ENCODE assay signal across 21 cellular contexts in the genomic region with DNA sequence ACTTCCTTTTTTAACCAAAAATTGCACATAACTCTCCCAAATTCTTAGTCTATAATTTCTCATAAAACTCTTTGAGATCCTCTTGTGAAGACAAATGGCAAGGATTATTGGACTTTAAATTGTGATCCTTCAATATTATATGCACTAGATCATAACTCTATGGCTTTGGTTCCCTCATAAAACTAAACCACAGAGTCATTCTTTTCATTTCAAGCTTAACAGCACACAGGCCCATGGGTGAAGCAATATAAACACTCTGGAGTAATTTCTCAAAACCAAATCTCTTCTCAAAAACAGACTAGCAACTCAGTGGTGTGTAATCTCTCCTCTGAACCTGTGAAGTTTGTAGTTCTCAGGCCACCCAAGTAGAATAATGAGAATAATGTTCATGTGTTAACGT.
A peak's percentile ranks its signal among the peaks of the same experiment; 100 is the strongest.
DNase-seq lines count a peak whose midpoint lies in the region; TF ChIP-seq lines count a peak whose summit lies in the region.
"Had no signal": no experiment of that assay in that cellular context is flagged by ENCODE, and none has a peak within 500 bp of the region (broad histone marks: within the 10 kb centered on the region; RNA-seq: fewer than 3 reads in every experiment).

No MANE protein-coding gene starts in this region.

- H3K4me2 ChIP-seq in smooth muscle cell = peak overlapping the region; percentile 34
- H3K4me2 ChIP-seq: BLaER1 treated with 17β-estradiol and CSF1 and Interleukin-3, amounts not matched to agents 10 nM and 100 nM; GM23338 had no signal

- TF ChIP-seq CTCF in fibroblast of villous mesenchyme (IDR thresholded peaks at IDR 0.05; ENCODE audit: insufficient read depth, low read depth, low read length) (no peak), smooth muscle cell (IDR thresholded peaks at IDR 0.05; ENCODE audit: borderline replicate concordance, insufficient read depth, poor library complexity, severe bottlenecking) (no peak)

- H3K79me2 ChIP-seq in smooth muscle cell (ENCODE audit: low read depth) = peaks cover 99% of the 10 kb centered on the region

- peaks cover 17% of the 10 kb centered on the region for H3K4me1 ChIP-seq in smooth muscle cell (ENCODE audit: low read depth)
- H3K4me1 ChIP-seq: BLaER1 treated with 17β-estradiol and CSF1 and Interleukin-3, amounts not matched to agents 10 nM and 100 nM; prostate gland; upper lobe of left lung had no signal

- no peak overlapping the region for H3K4me3 ChIP-seq in SK-N-MC
- no peak overlapping the region for H3K4me3 ChIP-seq in fibroblast of villous mesenchyme (ENCODE audit: low read depth, low read length)
- no peak overlapping the region for H3K4me3 ChIP-seq in smooth muscle cell
- H3K4me3 ChIP-seq: BLaER1 treated with 17β-estradiol and CSF1 and Interleukin-3, amounts not matched to agents 10 nM and 100 nM; GM23338; prostate gland; stomach; upper lobe of left lung had no signal

- WGBS in smooth muscle cell (ENCODE audit: low lambda C conversion rate) = 6% methylated on average over 1 of the region's 1 CpG

- intact Hi-C loops in posterior vena cava (cut with DNase I) = no loop called here

- H4K20me1 ChIP-seq in smooth muscle cell (ENCODE audit: low read depth) = peaks cover 100% of the 10 kb centered on the region
- H4K20me1 ChIP-seq: BLaER1 treated with 17β-estradiol and CSF1 and Interleukin-3, amounts not matched to agents 10 nM and 100 nM had no signal

- H3K9me3 ChIP-seq in SK-N-MC (ENCODE audit: low read depth, low read length) (no peaks in the 10 kb centered on the region), smooth muscle cell (replicated peaks; ENCODE audit: low read depth) (no peaks in the 10 kb centered on the region)
- H3K9me3 ChIP-seq: BLaER1 treated with 17β-estradiol and CSF1 and Interleukin-3, amounts not matched to agents 10 nM and 100 nM; prostate gland; stomach; upper lobe of left lung had no signal

- no peaks in the 10 kb centered on the region for H3K36me3 ChIP-seq in SK-N-MC (ENCODE audit: insufficient read depth, low read length)
- H3K36me3 ChIP-seq in smooth muscle cell (ENCODE audit: low read depth) = no peaks in the 10 kb centered on the region
- H3K36me3 ChIP-seq: BLaER1 treated with 17β-estradiol and CSF1 and Interleukin-3, amounts not matched to agents 10 nM and 100 nM; prostate gland; stomach; upper lobe of left lung had no signal

- H3F3A ChIP-seq in smooth muscle cell (ENCODE audit: low read depth) = peaks cover 48% of the 10 kb centered on the region

- H3K9ac ChIP-seq in SK-N-MC (ENCODE audit: insufficient read length) (no peak overlapping the region), smooth muscle cell (ENCODE audit: low read depth) (no peak overlapping the region)
- H3K9ac ChIP-seq: BLaER1 treated with 17β-estradiol and CSF1 and Interleukin-3, amounts not matched to agents 10 nM and 100 nM had no signal

- DNase-seq in GM04504 (ENCODE audit: low read depth) (peak; percentile 87), SK-N-MC (ENCODE audit: low read depth, low spot score) (peak; percentile 28), fibroblast of villous mesenchyme (ENCODE audit: low read depth) (peak; percentile 98), smooth muscle cell (lab: John Stamatoyannopoulos, UW; ENCODE audit: unreplicated experiment) (no peak), posterior vena cava (ENCODE audit: low spot score) (no peak), KG1 (lab: John Stamatoyannopoulos, UW) (no peak), NCI-H1092 (lab: John Stamatoyannopoulos, UW) (no peak)
- DNase-seq: activated CD4-positive, alpha-beta T cell treated with anti-CD3 and anti-CD28 coated beads, Interleukin-2, amount 50 U/mL, for 4 hours; activated CD8-positive, alpha-beta memory T cell treated with anti-CD3 and anti-CD28 coated beads, Interleukin-2, amount 50 U/mL, for 48 hours; activated effector memory CD4-positive, alpha-beta T cell treated with Interleukin-2 at 50 U/mL for 16 hours; left cardiac atrium; midbrain; NCI-H1048; NCI-H2081; NCI-H446 treated with DMSO at 0.1 percent for 48 hours; stimulated activated CD4-positive, alpha-beta T cell treated with anti-CD3 and anti-CD28 coated beads, Interleukin-4, amount 100 ng/mL, for 1 hour; stomach; upper lobe of left lung had no signal

- no peaks in the 10 kb centered on the region for H3K27me3 ChIP-seq in smooth muscle cell (ENCODE audit: low read depth)
- H3K27me3 ChIP-seq: BLaER1 treated with 17β-estradiol and CSF1 and Interleukin-3, amounts not matched to agents 10 nM and 100 nM; stomach; upper lobe of left lung had no signal

- H3K27ac ChIP-seq in SK-N-MC (no peak overlapping the region), smooth muscle cell (ENCODE audit: low read depth) (peak overlapping the region; percentile 51)
- H3K27ac ChIP-seq: BLaER1 treated with 17β-estradiol and CSF1 and Interleukin-3, amounts not matched to agents 10 nM and 100 nM; prostate gland; stomach; upper lobe of left lung had no signal

- H2AFZ ChIP-seq in smooth muscle cell (ENCODE audit: low read depth) = no peak overlapping the region
- H2AFZ ChIP-seq: GM23338 had no signal

Comparison
In these comparisons a context has a peak if more than half of its experiments do, and no peak if none do; other contexts are left out.
1. DNase-seq: peak in GM04504 (single experiment), SK-N-MC (single experiment) and fibroblast of villous mesenchyme (single experiment); none in smooth muscle cell (single experiment), posterior vena cava (single experiment), KG1 (single experiment) and NCI-H1092 (single experiment).